In the genomic region with DNA sequence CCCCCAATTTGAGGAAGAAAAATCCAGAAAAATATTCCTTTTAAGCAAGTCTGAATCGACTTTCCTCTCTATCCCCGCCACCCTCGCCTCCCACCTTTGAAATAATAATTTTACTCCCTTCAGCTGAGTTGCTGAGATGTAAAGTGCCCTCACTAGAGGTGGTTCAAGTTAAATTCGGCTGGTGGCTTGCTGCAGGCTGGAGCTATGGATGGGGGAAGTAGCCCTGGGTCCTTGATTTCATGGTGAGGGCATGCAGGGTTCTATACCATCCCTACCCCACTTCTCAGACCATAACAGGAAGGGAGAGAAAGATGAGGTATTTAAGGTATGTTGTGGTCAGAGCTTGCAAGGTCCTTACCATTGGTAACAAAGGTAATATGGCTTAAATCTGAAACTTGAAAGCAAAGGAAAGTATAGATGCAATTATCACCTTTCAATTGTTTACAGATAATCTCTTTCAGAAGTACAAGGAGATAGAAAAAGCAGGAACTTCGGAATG, we compare ENCODE assay signal across 8 cellular contexts.
DNase-seq lines count a peak whose midpoint lies in the region; ATAC-seq, FAIRE-seq and TF ChIP-seq lines count a peak whose summit lies in the region.

No MANE protein-coding gene starts in this region.

- peak overlapping the region in 1 of 2 donors; percentile 84 for H3K27ac Mint-ChIP-seq in natural killer cell

- ATAC-seq in DND-41 (ENCODE audit: insufficient read depth, low read depth) (peak; percentile 6; the same call in 1 of the 3 replicates), body of pancreas (no peak), natural killer cell (no peak), GM18505 (IDR thresholded peaks at IDR 0.05; ENCODE audit: unreplicated experiment) (no peak)

- peak overlapping the region; percentile 89 for H3K4me3 Mint-ChIP-seq in natural killer cell

- 48 to 62% methylated on average over 5 of the region's 5 CpGs for WGBS in body of pancreas, 2 donors

- peak overlapping the region; percentile 62 for H3K9ac ChIP-seq in DND-41 (ENCODE audit: low read depth, low read length)

- TF ChIP-seq CTCF in DND-41 (IDR thresholded peaks at IDR 0.05; ENCODE audit: borderline replicate concordance, extremely low read depth, low read length, poor library complexity, severe bottlenecking) (no peak), body of pancreas (IDR thresholded peaks at IDR 0.05) (no peak), natural killer cell (IDR thresholded peaks at IDR 0.05) (no peak)

- intact Hi-C loops in body of pancreas (cut with DNase I) (no loop called here), natural killer cell (cut with micrococcal nuclease) (no loop called here)

- H3K9me3 Mint-ChIP-seq in natural killer cell: no peaks in the 10 kb centered on the region

- peak overlapping the region in 1 of 2 experiments; percentile 76; a peak in 2 of 4 replicates for H3K4me3 ChIP-seq in DND-41 (ENCODE audit: low read depth in 1 of 2, low read length in 2 of 2)
- H3K4me3 ChIP-seq in body of pancreas: no peak overlapping the region

- peaks cover 35% of the 10 kb centered on the region for H3K79me2 ChIP-seq in DND-41 (ENCODE audit: insufficient read depth, low read length)

- H3K27me3 Mint-ChIP-seq in natural killer cell (ENCODE audit: low read depth in 2 of 2): peaks cover 0 to 3% of the 10 kb centered on the region in 2 donors

- 0 out of 2 replicates have a peak overlapping the region, but pooled peaks have one; percentile 36 for H2AFZ ChIP-seq in DND-41 (ENCODE audit: low read depth, low read length)

- H3K36me3 ChIP-seq in DND-41 (ENCODE audit: insufficient read depth, low read length): peaks cover 7% of the 10 kb centered on the region; the same call in 1 of the 2 replicates
- H3K36me3 ChIP-seq in body of pancreas (replicated peaks in 1 of 2; ENCODE audit: insufficient read depth in 1 of 2, low read depth in 2 of 2): no peaks in the 10 kb centered on the region

- H3K4me1 Mint-ChIP-seq in natural killer cell: peaks cover 28 to 29% of the 10 kb centered on the region in 2 donors

- H3K27me3 ChIP-seq in DND-41 (ENCODE audit: insufficient read depth, low read length, poor library complexity) (no peaks in the 10 kb centered on the region), body of pancreas (no peaks in the 10 kb centered on the region)

- H3K4me1 ChIP-seq in DND-41 (ENCODE audit: insufficient read depth, low read length) (peaks cover 62% of the 10 kb centered on the region), body of pancreas (peaks cover 11% of the 10 kb centered on the region)

- no peaks in the 10 kb centered on the region for H3K36me3 Mint-ChIP-seq in natural killer cell

- peak overlapping the region; percentile 65 for H3K4me2 ChIP-seq in DND-41 (ENCODE audit: insufficient read depth, low read length)

- H3K27ac ChIP-seq in DND-41 (ENCODE audit: low read length): peak overlapping the region; percentile 99
- peak overlapping the region in 3 of 4 donors; percentile 43 to 72 (median 68) for H3K27ac ChIP-seq in body of pancreas

- peak; percentile 81 for FAIRE-seq in HTR-8/SVneo (lab: Jason Lieb, UNC)
- no peak for FAIRE-seq in GM12891 (lab: Jason Lieb, UNC)

- no peaks in the 10 kb centered on the region for H4K20me1 ChIP-seq in DND-41 (ENCODE audit: insufficient read depth, low read length)

- H3K9me3 ChIP-seq in DND-41 (ENCODE audit: insufficient read depth, low read length, severe bottlenecking) (no peaks in the 10 kb centered on the region), body of pancreas (no peaks in the 10 kb centered on the region)

- TF ChIP-seq POLR2A in body of pancreas (IDR thresholded peaks at IDR 0.05) (no peak), GM12891 (IDR thresholded peaks at IDR 0.05; ENCODE audit: low read depth, low read length) (no peak), GM18505 (IDR thresholded peaks at IDR 0.05; ENCODE audit: borderline replicate concordance, extremely low read depth, insufficient read depth, insufficient read length) (no peak)

- peak; percentile 21 for DNase-seq in DND-41
- peak; percentile 35 for DNase-seq in HTR-8/SVneo (ENCODE audit: insufficient read length, low spot score)
- DNase-seq in body of pancreas: no peak
- no peak for DNase-seq in natural killer cell
- no peak for DNase-seq in putamen (ENCODE audit: low spot score)
- no peak for DNase-seq in GM12891 (ENCODE audit: insufficient read length, low spot score)
- DNase-seq in NOMO-1 treated with dmso at 0.1 percent for 144 hours (lab: John Stamatoyannopoulos, UW; ENCODE audit: unreplicated experiment): no peak

TF ChIP-seq in GM12891, 5 proteins besides CTCF, POLR2A, EP300 and RAD21:
- TF ChIP-seq POLR2AphosphoS5 (IDR thresholded peaks at IDR 0.05; ENCODE audit: low read depth, low read length): no peak
- TF ChIP-seq PAX5 (IDR thresholded peaks at IDR 0.05; ENCODE audit: insufficient read depth, low read length, severe bottlenecking): no peak
- no peak for TF ChIP-seq POU2F2 (IDR thresholded peaks at IDR 0.05; ENCODE audit: low read depth, low read length)
- no peak for TF ChIP-seq SPI1 (IDR thresholded peaks at IDR 0.05; ENCODE audit: low read depth, low read length)
- TF ChIP-seq TAF1 (IDR thresholded peaks at IDR 0.05; ENCODE audit: low read depth, low read length): no peak

Comparison
In these comparisons a context has a peak if more than half of its experiments do, and no peak if none do; other contexts are left out.
1. DNase-seq: peak in DND-41 (single experiment) and HTR-8/SVneo (single experiment); none in body of pancreas (0 of 4), natural killer cell (single experiment), putamen (single experiment), GM12891 (single experiment) and NOMO-1 treated with dmso at 0.1 percent for 144 hours (single experiment).